ENCODE assay signal across 9 cellular contexts in the genomic region with DNA sequence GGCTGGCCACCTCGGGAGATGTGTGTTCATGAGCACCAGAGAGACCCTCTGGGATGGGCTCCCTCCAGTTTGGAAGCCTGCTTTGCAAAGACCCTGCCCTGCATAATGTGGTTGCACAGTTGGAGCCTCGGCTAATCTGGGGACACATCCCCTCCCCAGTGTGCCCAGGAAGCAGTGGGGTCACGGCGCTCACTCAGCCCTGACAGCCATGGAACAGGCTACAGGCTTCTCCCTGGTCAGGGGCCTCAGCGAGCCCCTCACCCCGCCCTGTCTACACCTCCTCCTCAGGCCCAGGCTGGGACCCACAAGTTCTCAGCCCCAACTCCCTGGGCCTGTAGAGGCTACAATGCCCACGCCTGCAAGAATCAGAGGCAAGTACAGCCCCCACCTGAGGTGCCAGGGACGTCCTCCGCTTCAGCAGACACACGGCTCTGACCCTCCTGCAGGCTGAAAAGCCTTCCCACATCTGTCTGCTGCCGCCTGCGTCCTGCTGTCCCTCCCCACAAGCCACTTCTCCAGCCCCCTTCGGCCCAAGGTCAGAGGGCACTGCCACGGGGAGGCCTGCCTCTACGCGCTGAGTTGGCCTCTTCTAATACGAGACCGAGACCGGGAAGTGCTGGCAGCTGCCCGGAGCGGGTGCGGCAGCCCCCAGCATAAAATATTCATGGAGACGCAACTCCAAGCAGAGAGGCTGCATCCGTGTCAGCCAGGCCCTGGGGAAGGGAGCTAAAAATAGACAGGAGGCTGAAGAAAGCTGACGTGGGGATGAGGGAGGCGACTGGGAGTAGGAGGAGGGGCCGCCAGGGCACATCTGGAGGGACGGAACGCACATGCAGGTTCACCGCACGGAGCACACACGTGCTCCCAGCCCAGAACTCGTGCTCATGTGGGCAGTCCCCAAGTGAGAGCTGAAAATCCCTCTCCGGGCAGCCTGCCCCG. TPM values are rescaled to one million over a fixed set of nuclear protein-coding genes. Genes with fewer than 3 reads are reported as not detected.
DNase-seq lines count a peak whose midpoint lies in the region; ATAC-seq and TF ChIP-seq lines count a peak whose summit lies in the region.
"Had no signal": no experiment of that assay in that cellular context is flagged by ENCODE, and none has a peak within 500 bp of the region (broad histone marks: within the 10 kb centered on the region; RNA-seq: fewer than 3 reads in every experiment).

No MANE protein-coding gene starts in this region.

- POLR2A ChIA-PET in GM10248 (lab: Yijun Ruan, JAX): no interaction called here

- peak overlapping the region; percentile 24 to 76 for H3K27ac ChIP-seq in tibial artery
- no peak overlapping the region for H3K27ac ChIP-seq in prostate gland

- H3K9me3 Mint-ChIP-seq in mesothelial cell of epicardium: no peaks in the 10 kb centered on the region
- H3K9me3 Mint-ChIP-seq: T-helper 2 cell treated with Interferon-gamma antibody and Interleukin-4, amounts not matched to agents 5 μg/mL and 100 μg/mL, for 36 hours had no signal

- no peaks in the 10 kb centered on the region for H3K36me3 Mint-ChIP-seq in mesothelial cell of epicardium

- peak overlapping the region; percentile 85 for H3K27ac Mint-ChIP-seq in mesothelial cell of epicardium
- H3K27ac Mint-ChIP-seq: T-helper 2 cell treated with Interferon-gamma antibody and Interleukin-4, amounts not matched to agents 5 μg/mL and 100 μg/mL, for 36 hours had no signal

- peak overlapping the region; percentile 19 for H3K9ac ChIP-seq in endocrine pancreas (ENCODE audit: control insufficient read depth, insufficient read depth, low read length)

- H3K4me3 Mint-ChIP-seq in mesothelial cell of epicardium: peak overlapping the region; percentile 38
- H3K4me3 Mint-ChIP-seq: T-helper 2 cell treated with Interferon-gamma antibody and Interleukin-4, amounts not matched to agents 5 μg/mL and 100 μg/mL, for 36 hours had no signal

- no peak for ATAC-seq in GM21717 (IDR thresholded peaks at IDR 0.05; ENCODE audit: unreplicated experiment)

- H3K9me3 ChIP-seq in endocrine pancreas (ENCODE audit: control insufficient read depth, low read length): no peaks in the 10 kb centered on the region
- no peaks in the 10 kb centered on the region for H3K9me3 ChIP-seq in tibial artery
- no peaks in the 10 kb centered on the region for H3K9me3 ChIP-seq in prostate gland

- no peak for TF ChIP-seq POLR2A in prostate gland (IDR thresholded peaks at IDR 0.05)

- intact Hi-C loops in tibial artery (cut with DNase I; ENCODE audit: low total_unique reads) (no loop called here), prostate gland (cut with DNase I) (no loop called here)

- no peaks in the 10 kb centered on the region for H3K36me3 ChIP-seq in endocrine pancreas (ENCODE audit: control insufficient read depth, insufficient read depth, low read length)
- H3K36me3 ChIP-seq in tibial artery: no peaks in the 10 kb centered on the region
- no peaks in the 10 kb centered on the region for H3K36me3 ChIP-seq in prostate gland

- DNase-seq in NCI-H187 treated with DMSO at 0.1 percent for 48 hours (lab: John Stamatoyannopoulos, UW): peak; percentile 77
- peak in 1 of 2 experiments; percentile 49 for DNase-seq in mesothelial cell of epicardium (ENCODE audit: low spot score in 2 of 2, unreplicated experiment in 2 of 2)
- DNase-seq in tibial artery: peak; percentile 47 to 92
- DNase-seq in prostate gland (ENCODE audit: low spot score): no peak
- no peak for DNase-seq in NK-92 treated with Interleukin-12 subunit alpha and Interleukin-12 subunit beta, amount 100 ng/mL, for 24 hours (lab: John Stamatoyannopoulos, UW)
- no peak for DNase-seq in GM10248 (ENCODE audit: extremely low spot score)

- no peaks in the 10 kb centered on the region for H3K27me3 ChIP-seq in endocrine pancreas (ENCODE audit: control insufficient read depth, insufficient read depth, low read length)
- H3K27me3 ChIP-seq in tibial artery: no peaks in the 10 kb centered on the region
- no peaks in the 10 kb centered on the region for H3K27me3 ChIP-seq in prostate gland (replicated peaks; ENCODE audit: insufficient read depth)

- H3K4me1 Mint-ChIP-seq in mesothelial cell of epicardium: peaks cover 35% of the 10 kb centered on the region

- 64% methylated on average over 35 of the region's 35 CpGs for WGBS in prostate gland

- no peak overlapping the region for H3K4me3 ChIP-seq in endocrine pancreas (ENCODE audit: control insufficient read depth, insufficient read depth, low read length)
- H3K4me3 ChIP-seq in tibial artery: peak overlapping the region in 1 of 2 donors; percentile 4
- H3K4me3 ChIP-seq in prostate gland: no peak overlapping the region

- no peaks in the 10 kb centered on the region for H3K27me3 Mint-ChIP-seq in mesothelial cell of epicardium (ENCODE audit: low read depth)

- TF ChIP-seq CTCF in mesothelial cell of epicardium (IDR thresholded peaks at IDR 0.05; ENCODE audit: unreplicated experiment) (no peak), tibial artery (IDR thresholded peaks at IDR 0.05) (no peak), prostate gland (IDR thresholded peaks at IDR 0.05) (no peak), GM10248 (IDR thresholded peaks at IDR 0.05; ENCODE audit: control extremely low read depth, extremely low read depth, low read depth, missing control alignments) (no peak)

- CTCF ChIA-PET in GM10248 (lab: Yijun Ruan, JAX): interaction anchor here (1.4 kb wide), 1 partner anchor 129 kb away, joined by 3 read pairs; no protein-coding TSS in a partner anchor

- no peaks in the 10 kb centered on the region for H3K4me1 ChIP-seq in endocrine pancreas (ENCODE audit: control insufficient read depth, insufficient read depth, low read length)
- peaks cover 0 to 16% (median 13%) of the 10 kb centered on the region in 4 donors for H3K4me1 ChIP-seq in tibial artery
- H3K4me1 ChIP-seq in prostate gland (replicated peaks): no peaks in the 10 kb centered on the region

RNA-seq across cellular contexts. Expression of a gene that starts 15.2 kb away (rescaled TPM):
- 24.6 to 27.5 TPM (median 25.0 TPM) in 3 replicates for total RNA-seq in mesothelial cell of epicardium
- total RNA-seq in prostate gland: 1 to 10 TPM; 3.2 to 7.6 TPM

RNA-seq across cellular contexts. Expression of a gene that starts 32.1 kb away (rescaled TPM):
- not detected in 3 replicates for total RNA-seq in mesothelial cell of epicardium
- not detected for total RNA-seq in prostate gland

RNA-seq across cellular contexts. Expression of a gene that starts 40.3 kb away (rescaled TPM):
- total RNA-seq in mesothelial cell of epicardium (35.1 to 39.8 TPM (median 39.3 TPM) in 3 replicates), prostate gland (10 to 100 TPM; 54.2 to 58.3 TPM)

Comparison
In these comparisons a context has a peak if more than half of its experiments do, and no peak if none do; other contexts are left out.
1. DNase-seq: peak in NCI-H187 treated with DMSO at 0.1 percent for 48 hours (single experiment) and tibial artery (2 of 2); none in prostate gland (single experiment), NK-92 treated with Interleukin-12 subunit alpha and Interleukin-12 subunit beta, amount 100 ng/mL, for 24 hours (single experiment) and GM10248 (single experiment).
2. H3K27ac ChIP-seq: peak in tibial artery (2 of 2); none in prostate gland (0 of 2).